In the genomic region with DNA sequence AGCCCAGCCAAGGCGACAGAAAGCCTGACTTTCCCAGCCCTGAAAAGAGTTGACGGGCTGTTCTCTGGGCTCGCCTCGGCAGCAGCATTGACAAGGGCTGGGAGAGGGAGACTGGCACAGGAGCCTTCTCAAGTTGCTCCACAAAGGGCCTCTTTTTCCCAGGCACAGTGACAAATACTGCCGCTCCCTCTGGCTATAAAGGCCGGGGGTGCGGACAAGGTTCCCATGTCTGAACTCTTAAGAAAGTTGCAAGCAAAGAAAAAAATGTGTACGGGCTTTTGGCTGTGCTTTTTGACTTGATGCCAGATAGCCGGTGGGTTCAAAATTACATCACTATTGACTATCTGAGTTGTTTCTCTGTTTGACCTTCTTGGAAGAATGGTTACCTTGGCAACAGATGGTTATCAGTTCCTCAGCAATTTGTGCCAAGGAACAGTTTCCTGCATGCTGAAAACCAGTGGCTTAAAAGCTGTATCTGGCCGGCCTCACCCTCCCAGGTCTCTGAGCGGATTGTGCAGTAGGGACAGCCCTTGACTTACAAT, we compare ENCODE assay signal across 8 cellular contexts.
A peak's percentile ranks its signal among the peaks of the same experiment; 100 is the strongest.
DNase-seq lines count a peak whose midpoint lies in the region; ATAC-seq and TF ChIP-seq lines count a peak whose summit lies in the region.

No MANE protein-coding gene starts in this region.

- no peak for TF ChIP-seq CTCF in fibroblast of pulmonary artery (IDR thresholded peaks at IDR 0.05; ENCODE audit: low read length, missing control alignments)

- no peak overlapping the region for H3K4me3 ChIP-seq in fibroblast of pulmonary artery (replicated peaks; ENCODE audit: low read depth, low read length)

- DNase-seq in DMS79 treated with DMSO at 0.1 percent for 48 hours (lab: John Stamatoyannopoulos, UW) (peak; percentile 71), SK-N-DZ (ENCODE audit: low spot score) (peak; percentile 79), fibroblast of pulmonary artery (ENCODE audit: low read depth) (peak; percentile 97), pons (ENCODE audit: low spot score) (peak; percentile 69)

- ATAC-seq in GM21619 (IDR thresholded peaks at IDR 0.05; ENCODE audit: unreplicated experiment), result no peak
- ATAC-seq in HG03469 (IDR thresholded peaks at IDR 0.05; ENCODE audit: unreplicated experiment), result no peak
- no peak for ATAC-seq in GM19463 (IDR thresholded peaks at IDR 0.05; ENCODE audit: unreplicated experiment)
- ATAC-seq in HG03571 (IDR thresholded peaks at IDR 0.05; ENCODE audit: unreplicated experiment), result no peak
